In genomic region chr2:44009136-44009744, GRCh38 we compare ENCODE assay signal across 27 cellular contexts. TPM values are rescaled to one million over a fixed set of nuclear protein-coding genes. Genes with fewer than 3 reads are reported as not detected.
DNase-seq lines count a peak whose midpoint lies in the region; ATAC-seq, FAIRE-seq and TF ChIP-seq lines count a peak whose summit lies in the region.
"Had no signal": no experiment of that assay in that cellular context is flagged by ENCODE, and none has a peak within 500 bp of the region (broad histone marks: within the 10 kb centered on the region; RNA-seq: fewer than 3 reads in every experiment).

No MANE protein-coding gene starts in this region.

- in situ Hi-C loops in K562 (cut with MboI), result no loop called here

- no peaks in the 10 kb centered on the region for H3K79me2 ChIP-seq in DOHH2 (ENCODE audit: control insufficient read depth, low read length)
- H3K79me2 ChIP-seq in K562 (ENCODE audit: control insufficient read depth, insufficient read depth, low read length), result no peaks in the 10 kb centered on the region
- H3K79me2 ChIP-seq in Karpas-422 (ENCODE audit: low read length), result no peaks in the 10 kb centered on the region

- no peak for ATAC-seq in K562
- ATAC-seq: activated CD4-positive, CD25-positive, alpha-beta regulatory T cell treated with anti-CD3 and anti-CD28 coated beads, Interleukin-2, amount 50 U/mL, for 24 hours; CD8-positive, alpha-beta T cell; left lung; stimulated activated memory B cell treated with anti-CD40 and anti-IgM and Interleukin-4, amounts not matched to agents 10 μg/mL and 1 μg/mL and 100 μg/mL, for 72 hours had no signal

- intact Hi-C loops in K562 (cut with micrococcal nuclease), result no loop called here
- intact Hi-C loops in uterus (cut with DNase I; ENCODE audit: low total_unique reads), result no loop called here

- no peak for FAIRE-seq in K562 (lab: Jason Lieb, UNC)
- FAIRE-seq: astrocyte, HTR-8/SVneo had no signal

- CTCF ChIA-PET in K562 (lab: Yijun Ruan, JAX; ENCODE audit: low intra/inter-chr PET ratio), result no interaction called here

- peak; percentile 36 for DNase-seq in NAMALWA (ENCODE audit: low spot score)
- DNase-seq in K562 (ENCODE audit: extremely low read depth in 1 of 4, low spot score in 3 of 4), result no peak
- peak; percentile 37 for DNase-seq in retina
- DNase-seq in Karpas-422, result no peak
- DNase-seq in uterus, result no peak
- DNase-seq in coronary artery (ENCODE audit: low spot score), result no peak
- DNase-seq: activated CD4-positive, alpha-beta memory T cell treated with anti-CD3 and anti-CD28 coated beads for 36 hours; activated effector memory CD4-positive, alpha-beta T cell treated with Interleukin-2 at 50 U/mL for 16 hours; activated naive CD8-positive, alpha-beta T cell treated with anti-CD3 and anti-CD28 coated beads for 36 hours; AML-193; CD8-positive, alpha-beta T cell; effector CD4-positive, alpha-beta T cell; foreskin fibroblast; GDM1; immature natural killer cell; left lung; mesendoderm; NCI-H1694 treated with DMSO at 0.1 percent for 48 hours; NCI-H526 treated with DMSO at 0.1 percent for 48 hours; Right ventricle myocardium superior; stimulated activated CD4-positive, alpha-beta T cell treated with anti-CD3 and anti-CD28 coated beads, Interleukin-2, amount 100 ng/mL, for 48 hours had no signal

- H3K27ac ChIP-seq in DOHH2 (ENCODE audit: low read depth, low read length) (no peak overlapping the region), K562 (ENCODE audit: extremely low read depth, low read depth, low read length) (no peak overlapping the region), Karpas-422 (ENCODE audit: low read length) (no peak overlapping the region), uterus (no peak overlapping the region), coronary artery (no peak overlapping the region)
- H3K27ac ChIP-seq: KMS-11, left lung had no signal

- POLR2A ChIA-PET in K562 (lab: Yijun Ruan, JAX), result interaction anchor here (1.3 to 1.6 kb wide), 2 partner anchors 13 to 79 kb away, joined by 4 read pairs; no protein-coding TSS in a partner anchor

- TF ChIP-seq CTCF in DOHH2 (IDR thresholded peaks at IDR 0.05; ENCODE audit: low read depth, low read length, poor library complexity, severe bottlenecking) (peak; percentile 15), K562 (IDR thresholded peaks at IDR 0.05 in 2 of 3, conservative IDR thresholded peaks at IDR 0.05 in 1 of 3; ENCODE audit: insufficient read depth in 2 of 3, low read depth in 1 of 3, low read length in 3 of 3) (no peak), uterus (IDR thresholded peaks at IDR 0.05) (no peak), coronary artery (IDR thresholded peaks at IDR 0.05) (no peak)

- H3K4me3 ChIP-seq in DOHH2 (ENCODE audit: low read length) (no peak overlapping the region), K562 (no peak overlapping the region), Karpas-422 (ENCODE audit: low read length) (no peak overlapping the region), uterus (no peak overlapping the region), coronary artery (no peak overlapping the region)
- H3K4me3 ChIP-seq: left lung had no signal

- H3K9ac ChIP-seq in K562 (ENCODE audit: insufficient read depth in 1 of 2, low read depth in 2 of 2, low read length in 2 of 2), result no peak overlapping the region
- no peak overlapping the region for H3K9ac ChIP-seq in Karpas-422 (ENCODE audit: low read length)
- H3K9ac ChIP-seq: KMS-11 had no signal

- H3K9me2 ChIP-seq in DOHH2 (replicated peaks; ENCODE audit: control insufficient read depth, low read length) (no peaks in the 10 kb centered on the region), Karpas-422 (replicated peaks; ENCODE audit: insufficient read depth, low read length) (no peaks in the 10 kb centered on the region)

- no peak for TF ChIP-seq EP300 in K562 (IDR thresholded peaks at IDR 0.05; ENCODE audit: low read length)

- H3K4me1 ChIP-seq in DOHH2 (ENCODE audit: control insufficient read depth, low read length) (peaks cover 8% of the 10 kb centered on the region; the same call in 1 of the 2 replicates), K562 (replicated peaks in 1 of 2; ENCODE audit: control insufficient read depth in 2 of 2, insufficient read depth in 2 of 2, low read length in 2 of 2) (no peaks in the 10 kb centered on the region), Karpas-422 (ENCODE audit: low read length) (peaks cover 3% of the 10 kb centered on the region), uterus (no peaks in the 10 kb centered on the region)
- H3K4me1 ChIP-seq: left lung had no signal

- H3K36me3 ChIP-seq in DOHH2 (ENCODE audit: control insufficient read depth, low read length), result no peaks in the 10 kb centered on the region
- H3K36me3 ChIP-seq in K562 (ENCODE audit: control insufficient read depth, insufficient read depth, low read length), result no peaks in the 10 kb centered on the region
- no peaks in the 10 kb centered on the region for H3K36me3 ChIP-seq in Karpas-422 (ENCODE audit: insufficient read depth, low read length)
- no peaks in the 10 kb centered on the region for H3K36me3 ChIP-seq in uterus
- H3K36me3 ChIP-seq: left lung had no signal

- no TSS peak for BruUV-seq in K562 (replicated peaks; lab: Mats Ljungman, UMichigan)

- no peaks in the 10 kb centered on the region for H3K9me1 ChIP-seq in K562 (ENCODE audit: control insufficient read depth, insufficient read depth, low read length)

- H3F3A ChIP-seq in DOHH2 (ENCODE audit: control insufficient read depth, insufficient read depth), result no peaks in the 10 kb centered on the region

- H3K4me2 ChIP-seq in DOHH2 (ENCODE audit: low read length) (no peak overlapping the region), K562 (ENCODE audit: insufficient read depth, low read length) (no peak overlapping the region), Karpas-422 (ENCODE audit: low read depth, low read length, poor library complexity, severe bottlenecking) (no peak overlapping the region)
- H3K4me2 ChIP-seq: KMS-11 had no signal

- H3K9me3 ChIP-seq in DOHH2 (ENCODE audit: control insufficient read depth, insufficient read depth, low read length), result no peaks in the 10 kb centered on the region
- H3K9me3 ChIP-seq in K562 (replicated peaks; ENCODE audit: control insufficient read depth, insufficient read depth, low read depth, low read length), result no peaks in the 10 kb centered on the region
- H3K9me3 ChIP-seq in Karpas-422 (ENCODE audit: low read length), result no peaks in the 10 kb centered on the region
- no peaks in the 10 kb centered on the region for H3K9me3 ChIP-seq in uterus
- H3K9me3 ChIP-seq: left lung had no signal

- H3K27me3 ChIP-seq in DOHH2 (ENCODE audit: control insufficient read depth, low read length) (peaks cover 14% of the 10 kb centered on the region), K562 (ENCODE audit: control insufficient read depth in 2 of 2, insufficient read depth in 2 of 2, low read length in 2 of 2) (peaks cover 21 to 23% of the 10 kb centered on the region in 2 experiments), Karpas-422 (ENCODE audit: low read length) (no peaks in the 10 kb centered on the region), uterus (no peaks in the 10 kb centered on the region)

- WGBS in K562 (ENCODE audit: insufficient coverage, low coverage, missing lambda C conversion rate), result 7% methylated on average over 3 of the region's 3 CpGs

- TF ChIP-seq POLR2A in K562 (conservative IDR thresholded peaks at IDR 0.05), result no peak
- no peak for TF ChIP-seq POLR2A in uterus (IDR thresholded peaks at IDR 0.05)

- TF ChIP-seq RAD21 in K562 (CRISPR knock-in tag; conservative IDR thresholded peaks at IDR 0.05 in 1 of 2, IDR thresholded peaks at IDR 0.05 in 1 of 2), result no peak

- no peaks in the 10 kb centered on the region for H4K20me1 ChIP-seq in DOHH2 (ENCODE audit: control insufficient read depth, insufficient read depth, low read depth, low read length)
- no peaks in the 10 kb centered on the region for H4K20me1 ChIP-seq in K562 (replicated peaks; ENCODE audit: control insufficient read depth, insufficient read depth, low read length)
- H4K20me1 ChIP-seq in Karpas-422 (ENCODE audit: insufficient read depth, low read depth, low read length), result no peaks in the 10 kb centered on the region

- H2AFZ ChIP-seq in K562 (ENCODE audit: low read depth, low read length) (no peak overlapping the region), Karpas-422 (ENCODE audit: low read length) (no peak overlapping the region)

RNA-seq across cellular contexts. Expression of gene LRPPRC, which starts 13.5 kb away (rescaled TPM):
- total RNA-seq in K562 (2011; cell fraction: chromatin; rRNA removed; ENCODE audit: low replicate concordance), result 146 and 424 TPM in 2 replicates
- 45.0 and 62.9 TPM in 2 replicates for total RNA-seq in K562 (2011; cell fraction: nucleolus; rRNA removed)
- 116 and 165 TPM in 2 replicates for total RNA-seq in K562 (2011; cell fraction: nucleoplasm; rRNA removed)
- total RNA-seq in K562 (2014; rRNA removed) (83.2 and 88.6 TPM in 2 replicates), K562 (2014; rRNA removed; fragmentation: Illumina TruSeq; extraction: Trizol) (182 and 214 TPM in 2 replicates), K562 (2015; rRNA removed; fragmentation: Illumina TruSeq; extraction: Trizol) (162 and 178 TPM in 2 replicates), K562 (2021) (214 and 225 TPM in 2 replicates), uterus (10 to 100 TPM; 39.7 to 99.1 (median 71.6) TPM)
- polyA plus RNA-seq in K562 (2011; rRNA removed) (155 and 198 TPM in 2 replicates), K562 (2014; fragmentation: Illumina TruSeq; extraction: Trizol) (127 and 138 TPM in 2 replicates), K562 (2014; fragmentation: Nextera tagmentation; extraction: Ambion mirVana) (10 to 100 TPM; 41.5 to 54.8 TPM), K562 (2014; rRNA removed) (96.3 and 104 TPM in 2 replicates)
- polyA plus RNA-seq in K562 (2011; cell fraction: cytosol; rRNA removed), result 25.3 and 74.7 TPM in 2 replicates
- polyA plus RNA-seq in K562 (2011; cell fraction: nucleus; rRNA removed), result 88.2 and 105 TPM in 2 replicates
- 82.8 and 105 TPM in 2 replicates for polyA plus RNA-seq in K562 (2012)
- polyA minus RNA-seq in K562 (2011; rRNA and poly(A)+ RNA removed), result 447 and 467 TPM in 2 replicates
- polyA minus RNA-seq in K562 (2011; cell fraction: cytosol; rRNA and poly(A)+ RNA removed), result 250 and 275 TPM in 2 replicates
- 101 and 139 TPM in 2 replicates for polyA minus RNA-seq in K562 (2011; cell fraction: nucleus; rRNA and poly(A)+ RNA removed)
- total RNA-seq in Karpas-422 (2014; rRNA removed; shearing (Covaris generic); ENCODE audit: low replicate concordance), result 62.9 and 82.7 TPM in 2 replicates

Comparison
In these comparisons a context has a peak if more than half of its experiments do, and no peak if none do; other contexts are left out.
1. DNase-seq: peak in NAMALWA (single experiment) and retina (single experiment); none in K562 (0 of 4), Karpas-422 (single experiment), uterus (0 of 2) and coronary artery (single experiment).